ENCODE assay signal across 11 cellular contexts in genomic region chr22:30943368-30943767, GRCh38. TPM values are rescaled to one million over a fixed set of nuclear protein-coding genes. Genes with fewer than 3 reads are reported as not detected.
DNase-seq lines count a peak whose midpoint lies in the region; ATAC-seq and TF ChIP-seq lines count a peak whose summit lies in the region.
"Had no signal": no experiment of that assay in that cellular context is flagged by ENCODE, and none has a peak within 500 bp of the region (broad histone marks: within the 10 kb centered on the region; RNA-seq: fewer than 3 reads in every experiment).

No MANE protein-coding gene starts in this region.

- H3K9me3 ChIP-seq in CD8-positive, alpha-beta T cell (ENCODE audit: low read length) = no peaks in the 10 kb centered on the region
- H3K9me3 ChIP-seq in trophoblast cell (ENCODE audit: insufficient read depth, low read depth, low read length) = no peaks in the 10 kb centered on the region
- H3K9me3 ChIP-seq: BLaER1 had no signal

- DNase-seq in CD8-positive, alpha-beta T cell = peak; percentile 16 to 81 (median 60)
- peak; percentile 26 to 62 (median 47) for DNase-seq in T-helper 1 cell
- DNase-seq in activated T-helper 1 cell treated with Interleukin-2 at 50 U/mL for 16 hours (ENCODE audit: low read depth) = peak; percentile 37
- no peak for DNase-seq in natural killer cell treated with Interleukin-12 subunit alpha and Interleukin-12 subunit beta and Interleukin-15 and Interleukin-18, amount 100 ng/mL, for 72 hours (ENCODE audit: low spot score)
- no peak for DNase-seq in NCI-H2081 treated with DMSO at 0.1 percent for 48 hours (lab: John Stamatoyannopoulos, UW)
- DNase-seq in amniotic stem cell (lab: John Stamatoyannopoulos, UW) = no peak
- no peak for DNase-seq in trophoblast cell
- DNase-seq in foreskin keratinocyte = no peak
- DNase-seq: T1000 had no signal

- H3K4me3 Mint-ChIP-seq in CD8-positive, alpha-beta T cell = peak overlapping the region; percentile 63
- no peak overlapping the region for H3K4me3 Mint-ChIP-seq in natural killer cell treated with Interleukin-12 subunit alpha and Interleukin-12 subunit beta and Interleukin-15 and Interleukin-18, amount 100 ng/mL, for 72 hours

- no peaks in the 10 kb centered on the region for H3K27me3 ChIP-seq in CD8-positive, alpha-beta T cell (ENCODE audit: insufficient read depth, low read length)
- no peaks in the 10 kb centered on the region for H3K27me3 ChIP-seq in trophoblast cell (ENCODE audit: insufficient read depth, low read length)
- no peaks in the 10 kb centered on the region for H3K27me3 ChIP-seq in foreskin keratinocyte
- H3K27me3 ChIP-seq: BLaER1 had no signal

- peak; percentile 80 for ATAC-seq in CD8-positive, alpha-beta T cell
- ATAC-seq in natural killer cell treated with Interleukin-12 subunit alpha and Interleukin-12 subunit beta and Interleukin-15 and Interleukin-18, amount 100 ng/mL, for 72 hours = peak; percentile 56 to 57
- no peak for ATAC-seq in foreskin keratinocyte

- CTCF ChIA-PET in CD8-positive, alpha-beta T cell (lab: Charles Lee) = interaction anchor here (1.7 kb wide), 1 partner anchor 142 kb away, joined by 10 read pairs; no protein-coding TSS in a partner anchor

- no peak overlapping the region for H3K18ac ChIP-seq in trophoblast cell (ENCODE audit: low read length)

- no peak overlapping the region for H3K23ac ChIP-seq in trophoblast cell (ENCODE audit: low read length)

- H2AK5ac ChIP-seq in trophoblast cell (ENCODE audit: low read length) = no peak overlapping the region

- peaks cover 19% of the 10 kb centered on the region for H3K36me3 ChIP-seq in CD8-positive, alpha-beta T cell (ENCODE audit: insufficient read depth, low read length)
- peaks cover 65 to 80% of the 10 kb centered on the region in 2 experiments for H3K36me3 ChIP-seq in trophoblast cell (ENCODE audit: control insufficient read depth in 1 of 2, insufficient read depth in 2 of 2, low read length in 2 of 2)

- no peak overlapping the region for H2BK5ac ChIP-seq in trophoblast cell (ENCODE audit: low read depth, low read length, poor library complexity)

- no peak for TF ChIP-seq CTCF in CD8-positive, alpha-beta T cell (IDR thresholded peaks at IDR 0.05)
- TF ChIP-seq CTCF in foreskin keratinocyte (conservative IDR thresholded peaks at IDR 0.05) = no peak

- H3K27ac Mint-ChIP-seq in CD8-positive, alpha-beta T cell = peak overlapping the region; percentile 80
- H3K27ac Mint-ChIP-seq in natural killer cell treated with Interleukin-12 subunit alpha and Interleukin-12 subunit beta and Interleukin-15 and Interleukin-18, amount 100 ng/mL, for 72 hours = no peak overlapping the region
- H3K27ac Mint-ChIP-seq: progenitor cell of endocrine pancreas had no signal

- H3K4me3 ChIP-seq in CD8-positive, alpha-beta T cell (ENCODE audit: low read depth, low read length) = no peak overlapping the region
- no peak overlapping the region for H3K4me3 ChIP-seq in trophoblast cell (ENCODE audit: low read depth, low read length)
- H3K4me3 ChIP-seq: BLaER1 had no signal

- WGBS in trophoblast cell (ENCODE audit: extremely low coverage, insufficient coverage, insufficient read length) = no CpG with 5 or more reads among the region's 3 CpGs

- no peak overlapping the region for H4K8ac ChIP-seq in trophoblast cell (ENCODE audit: low read depth, low read length)

- H3K4ac ChIP-seq in trophoblast cell (ENCODE audit: low read depth, low read length) = no peak overlapping the region

- H3K4me1 ChIP-seq in CD8-positive, alpha-beta T cell (ENCODE audit: insufficient read depth, low read length) = peaks cover 77% of the 10 kb centered on the region
- H3K4me1 ChIP-seq in trophoblast cell (ENCODE audit: control insufficient read depth in 1 of 2, insufficient read depth in 2 of 2, low read length in 2 of 2) (peaks cover 0 to 7% of the 10 kb centered on the region in 2 experiments), foreskin keratinocyte (peaks cover 28% of the 10 kb centered on the region)

- H2BK12ac ChIP-seq in trophoblast cell (ENCODE audit: low read length) = no peak overlapping the region

- H3K9ac ChIP-seq in trophoblast cell (ENCODE audit: low read length) = no peak overlapping the region
- H3K9ac ChIP-seq: BLaER1 had no signal

- no peaks in the 10 kb centered on the region for H3K79me2 ChIP-seq in trophoblast cell (ENCODE audit: control insufficient read depth, insufficient read depth, low read length, poor library complexity)

- H3K79me1 ChIP-seq in trophoblast cell (ENCODE audit: low read length) = no peaks in the 10 kb centered on the region

- POLR2A ChIA-PET in CD8-positive, alpha-beta T cell (lab: Charles Lee) = interaction anchor here (0.7 to 1.3 kb wide), 2 partner anchors 25 to 142 kb away, joined by 4 to 6 read pairs; partner anchors contain the start of gene MORC2

- intact Hi-C loops in CD8-positive, alpha-beta T cell (cut with DNase I, micrococcal nuclease) = loop anchor here (1.0 to 10.0 kb wide), 8 partner anchors 23 to 551 kb away; partner anchors contain the start of genes TUG1 (in 2 of the 2), MORC2 (in 1 of the 2), SELENOM (in 1 of the 2) and SFI1 (in 1 of the 2)

- no peak overlapping the region for H3K14ac ChIP-seq in trophoblast cell (ENCODE audit: low read length)

- peaks cover 65% of the 10 kb centered on the region for H3K36me3 Mint-ChIP-seq in CD8-positive, alpha-beta T cell
- H3K36me3 Mint-ChIP-seq in natural killer cell treated with Interleukin-12 subunit alpha and Interleukin-12 subunit beta and Interleukin-15 and Interleukin-18, amount 100 ng/mL, for 72 hours = peaks cover 26% of the 10 kb centered on the region

- no peak overlapping the region for H4K12ac ChIP-seq in trophoblast cell (ENCODE audit: low read depth, low read length)

- no peak overlapping the region for H3K4me2 ChIP-seq in trophoblast cell (ENCODE audit: low read length)
- H3K4me2 ChIP-seq: BLaER1 had no signal

- H3K27me3 Mint-ChIP-seq in CD8-positive, alpha-beta T cell (ENCODE audit: low read depth) = no peaks in the 10 kb centered on the region
- no peaks in the 10 kb centered on the region for H3K27me3 Mint-ChIP-seq in natural killer cell treated with Interleukin-12 subunit alpha and Interleukin-12 subunit beta and Interleukin-15 and Interleukin-18, amount 100 ng/mL, for 72 hours
- H3K27me3 Mint-ChIP-seq: progenitor cell of endocrine pancreas had no signal

- no peak overlapping the region for H2BK120ac ChIP-seq in trophoblast cell (ENCODE audit: insufficient read depth, low read length, poor library complexity)

- H3K9me3 Mint-ChIP-seq in CD8-positive, alpha-beta T cell = no peaks in the 10 kb centered on the region
- H3K9me3 Mint-ChIP-seq in natural killer cell treated with Interleukin-12 subunit alpha and Interleukin-12 subunit beta and Interleukin-15 and Interleukin-18, amount 100 ng/mL, for 72 hours = no peaks in the 10 kb centered on the region

- H4K91ac ChIP-seq in trophoblast cell (ENCODE audit: low read depth, low read length) = no peak overlapping the region

- H2AFZ ChIP-seq in trophoblast cell (ENCODE audit: insufficient read depth, low read length, poor library complexity) = no peak overlapping the region

- peaks cover 74% of the 10 kb centered on the region for H3K4me1 Mint-ChIP-seq in CD8-positive, alpha-beta T cell (ENCODE audit: low read depth)
- peaks cover 20 to 34% of the 10 kb centered on the region in 2 donors for H3K4me1 Mint-ChIP-seq in natural killer cell treated with Interleukin-12 subunit alpha and Interleukin-12 subunit beta and Interleukin-15 and Interleukin-18, amount 100 ng/mL, for 72 hours (ENCODE audit: low read depth in 2 of 2)

- no peak overlapping the region for H3K27ac ChIP-seq in CD8-positive, alpha-beta T cell (ENCODE audit: low read depth, low read length)
- no peak overlapping the region for H3K27ac ChIP-seq in trophoblast cell (ENCODE audit: low read depth, low read length)
- H3K27ac ChIP-seq in foreskin keratinocyte = no peak overlapping the region
- H3K27ac ChIP-seq: BLaER1 had no signal

RNA-seq across cellular contexts. Expression of gene MORC2, which starts 25.2 kb away (rescaled TPM):
- 10 to 100 TPM; 20.1 TPM for total RNA-seq in CD8-positive, alpha-beta T cell
- 10 to 100 TPM; 23.6 to 30.4 TPM for total RNA-seq in natural killer cell treated with Interleukin-12 subunit alpha and Interleukin-12 subunit beta and Interleukin-15 and Interleukin-18, amount 100 ng/mL, for 72 hours
- 44.6 and 48.3 TPM in 2 replicates for polyA plus RNA-seq in trophoblast cell (2013)
- 23.8 and 24.5 TPM in 2 replicates for total RNA-seq in foreskin keratinocyte
- polyA plus RNA-seq in foreskin keratinocyte = 20.1 and 22.4 TPM in 2 replicates

RNA-seq across cellular contexts. Expression of gene TUG1, which starts 25.7 kb away (rescaled TPM):
- total RNA-seq in CD8-positive, alpha-beta T cell = 10 to 100 TPM; 74.9 to 79.0 TPM
- total RNA-seq in natural killer cell treated with Interleukin-12 subunit alpha and Interleukin-12 subunit beta and Interleukin-15 and Interleukin-18, amount 100 ng/mL, for 72 hours = 10 to 100 TPM; 52.1 to 71.1 TPM
- polyA plus RNA-seq in trophoblast cell (2013) = 87.2 and 92.0 TPM in 2 replicates
- total RNA-seq in foreskin keratinocyte = 38.8 and 43.3 TPM in 2 replicates
- polyA plus RNA-seq in foreskin keratinocyte = 11.3 and 12.7 TPM in 2 replicates

Comparison
In these comparisons a context has a peak if more than half of its experiments do, and no peak if none do; other contexts are left out.
1. DNase-seq: peak in CD8-positive, alpha-beta T cell (7 of 7), T-helper 1 cell (5 of 5) and activated T-helper 1 cell treated with Interleukin-2 at 50 U/mL for 16 hours (single experiment); none in natural killer cell treated with Interleukin-12 subunit alpha and Interleukin-12 subunit beta and Interleukin-15 and Interleukin-18, amount 100 ng/mL, for 72 hours (single experiment), NCI-H2081 treated with DMSO at 0.1 percent for 48 hours (single experiment), amniotic stem cell (single experiment), trophoblast cell (0 of 2) and foreskin keratinocyte (0 of 2).